Comparison of ENCODE assay signal across 12 cellular contexts in the genomic region with DNA sequence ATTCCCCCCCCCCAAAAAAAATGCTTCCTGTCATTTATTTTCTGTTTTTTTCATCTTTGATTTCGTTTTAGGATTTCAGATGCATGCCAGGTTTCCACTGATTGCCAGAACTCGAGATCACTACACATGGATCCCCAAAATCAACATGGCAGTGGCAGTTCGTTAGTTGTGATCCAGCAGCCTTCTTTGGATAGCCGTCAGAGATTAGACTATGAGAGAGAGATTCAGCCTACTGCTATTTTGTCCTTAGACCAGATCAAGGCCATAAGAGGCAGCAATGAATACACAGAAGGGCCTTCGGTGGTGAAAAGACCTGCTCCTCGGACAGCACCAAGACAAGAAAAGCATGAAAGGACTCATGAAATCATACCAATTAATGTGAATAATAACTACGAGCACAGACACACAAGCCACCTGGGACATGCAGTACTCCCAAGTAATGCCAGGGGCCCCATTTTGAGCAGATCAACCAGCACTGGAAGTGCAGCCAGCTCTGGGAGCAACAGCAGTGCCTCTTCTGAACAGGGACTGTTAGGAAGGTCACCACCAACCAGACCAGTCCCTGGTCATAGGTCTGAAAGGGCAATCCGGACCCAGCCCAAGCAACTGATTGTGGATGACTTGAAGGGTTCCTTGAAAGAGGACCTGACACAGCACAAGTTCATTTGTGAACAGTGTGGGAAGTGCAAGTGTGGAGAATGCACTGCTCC. TPM values are rescaled to one million over a fixed set of nuclear protein-coding genes. Genes with fewer than 3 reads are reported as not detected.
A peak's percentile ranks its signal among the peaks of the same experiment; 100 is the strongest.
DNase-seq lines count a peak whose midpoint lies in the region; ATAC-seq, FAIRE-seq and TF ChIP-seq lines count a peak whose summit lies in the region.
"Had no signal": no experiment of that assay in that cellular context is flagged by ENCODE, and none has a peak within 500 bp of the region (broad histone marks: within the 10 kb centered on the region; RNA-seq: fewer than 3 reads in every experiment).

No MANE protein-coding gene starts in this region.

- H3K9ac ChIP-seq in OCI-LY1 (ENCODE audit: low read length): no peak overlapping the region
- H3K9ac ChIP-seq in keratinocyte (ENCODE audit: control insufficient read depth, extremely low read depth, insufficient read depth, low read length): no peak overlapping the region

- peak overlapping the region; percentile 73 for H3K27ac Mint-ChIP-seq in activated naive CD8-positive, alpha-beta T cell treated with anti-CD3 and anti-CD28 coated beads, Interleukin-2, amount 50 U/mL, for 24 hours

- peaks cover 86% of the 10 kb centered on the region for H3K36me3 Mint-ChIP-seq in activated naive CD8-positive, alpha-beta T cell treated with anti-CD3 and anti-CD28 coated beads, Interleukin-2, amount 50 U/mL, for 24 hours (ENCODE audit: low read depth)

- DNase-seq in activated naive CD8-positive, alpha-beta T cell treated with anti-CD3 and anti-CD28 coated beads, Interleukin-2, amount 50 U/mL, for 24 hours: no peak
- DNase-seq in keratinocyte (ENCODE audit: low read depth, low spot score) (no peak), GM12892 (ENCODE audit: insufficient read length) (no peak), NCI-H2171 treated with DMSO at 0.1 percent for 48 hours (lab: John Stamatoyannopoulos, UW) (no peak)
- DNase-seq: activated gamma-delta T cell; DMS 273 treated with DMSO at 0.1 percent for 48 hours; effector memory CD4-positive, alpha-beta T cell; NCI-H1694 treated with DMSO at 0.1 percent for 48 hours had no signal

- H3K4me3 Mint-ChIP-seq in activated naive CD8-positive, alpha-beta T cell treated with anti-CD3 and anti-CD28 coated beads, Interleukin-2, amount 50 U/mL, for 24 hours: peak overlapping the region; percentile 92

- H3K27ac ChIP-seq in OCI-LY1 (ENCODE audit: low read depth, low read length, poor library complexity, severe bottlenecking) (no peak overlapping the region), keratinocyte (ENCODE audit: control insufficient read depth, insufficient read depth, low read length) (no peak overlapping the region), skin epidermis (peak overlapping the region in 17 of 21 experiments; percentile 7 to 99 (median 88))

- H3K4me2 ChIP-seq in OCI-LY1 (ENCODE audit: low read length) (no peak overlapping the region; the same call in 1 of the 2 replicates), keratinocyte (ENCODE audit: control insufficient read depth, extremely low read depth, insufficient read depth, low read depth, low read length) (peak overlapping the region; percentile 64)

- H3K4me3 ChIP-seq in OCI-LY1 (ENCODE audit: low read depth, low read length, poor library complexity, severe bottlenecking): peak overlapping the region; percentile 75
- H3K4me3 ChIP-seq in keratinocyte (ENCODE audit: control insufficient read depth in 2 of 3, extremely low read depth in 1 of 3, insufficient read depth in 2 of 3, low read depth in 1 of 3, low read length in 3 of 3): peak overlapping the region in 1 of 3 experiments; percentile 87
- peak overlapping the region in 5 of 7 experiments; percentile 7 to 86 (median 73) for H3K4me3 ChIP-seq in skin epidermis

- ATAC-seq in activated naive CD8-positive, alpha-beta T cell treated with anti-CD3 and anti-CD28 coated beads, Interleukin-2, amount 50 U/mL, for 24 hours: no peak
- no peak for ATAC-seq in GM21515 (IDR thresholded peaks at IDR 0.05; ENCODE audit: unreplicated experiment)

- H3K36me3 ChIP-seq in OCI-LY1 (ENCODE audit: insufficient read depth, low read length): peaks cover 58% of the 10 kb centered on the region
- H3K36me3 ChIP-seq in keratinocyte (ENCODE audit: control insufficient read depth in 2 of 2, extremely low read depth in 1 of 2, insufficient read depth in 2 of 2, low read length in 2 of 2): peaks cover 0 to 6% of the 10 kb centered on the region in 2 experiments

- H3K9me3 ChIP-seq in OCI-LY1 (ENCODE audit: low read length): 0 out of 2 replicates have a peak, but pooled peaks cover 3% of the 10 kb centered on the region
- no peaks in the 10 kb centered on the region for H3K9me3 ChIP-seq in keratinocyte (ENCODE audit: control insufficient read depth, low read depth, low read length)

- TF ChIP-seq CTCF in OCI-LY1 (IDR thresholded peaks at IDR 0.05; ENCODE audit: low read length) (no peak), keratinocyte (optimal IDR thresholded peaks at IDR 0.05 in 1 of 3, IDR thresholded peaks at IDR 0.05 in 1 of 3, conservative IDR thresholded peaks at IDR 0.05 in 1 of 3; ENCODE audit: extremely low read depth in 1 of 3, insufficient read depth in 2 of 3, low read length in 3 of 3) (no peak)

- TF ChIP-seq POLR2A in GM12892 (IDR thresholded peaks at IDR 0.05; ENCODE audit: low read depth, low read length): no peak

- H3K27me3 ChIP-seq in OCI-LY1 (ENCODE audit: insufficient read depth, low read length) (no peaks in the 10 kb centered on the region), keratinocyte (ENCODE audit: control insufficient read depth, extremely low read depth, insufficient read depth, low read length) (no peaks in the 10 kb centered on the region)

- no peaks in the 10 kb centered on the region for H3K27me3 Mint-ChIP-seq in activated naive CD8-positive, alpha-beta T cell treated with anti-CD3 and anti-CD28 coated beads, Interleukin-2, amount 50 U/mL, for 24 hours

- peaks cover 57% of the 10 kb centered on the region for H3K79me2 ChIP-seq in OCI-LY1 (ENCODE audit: insufficient read depth, low read length)
- H3K79me2 ChIP-seq in keratinocyte (ENCODE audit: control insufficient read depth, insufficient read depth, low read length): peaks cover 25% of the 10 kb centered on the region

- H3K4me1 ChIP-seq in OCI-LY1 (ENCODE audit: insufficient read depth, low read length, severe bottlenecking): peaks cover 55% of the 10 kb centered on the region
- H3K4me1 ChIP-seq in keratinocyte (ENCODE audit: control insufficient read depth, extremely low read depth, insufficient read depth, low read length): peaks cover 12% of the 10 kb centered on the region

- H3K9me1 ChIP-seq in keratinocyte (ENCODE audit: control insufficient read depth, extremely low read depth, insufficient read depth, low read length): no peaks in the 10 kb centered on the region

- peaks cover 62% of the 10 kb centered on the region for H3K4me1 Mint-ChIP-seq in activated naive CD8-positive, alpha-beta T cell treated with anti-CD3 and anti-CD28 coated beads, Interleukin-2, amount 50 U/mL, for 24 hours

- H3K9me2 ChIP-seq in OCI-LY1 (ENCODE audit: low read depth, low read length): no peaks in the 10 kb centered on the region

- peak; percentile 52 for FAIRE-seq in keratinocyte (lab: Jason Lieb, UNC)
- FAIRE-seq in GM12892 (lab: Jason Lieb, UNC): no peak
- FAIRE-seq: GM18507 had no signal

- dilution Hi-C loops in keratinocyte (cut with MboI; ENCODE audit: extremely low pct_ligation_motif_present, low sequenced_read_pairs): no loop called here

- H4K20me1 ChIP-seq in OCI-LY1 (ENCODE audit: insufficient read depth, low read length) (no peaks in the 10 kb centered on the region), keratinocyte (ENCODE audit: control insufficient read depth, extremely low read depth, insufficient read depth, low read length) (no peaks in the 10 kb centered on the region)

- H3F3A ChIP-seq in OCI-LY1 (ENCODE audit: insufficient read depth, low read length): no peaks in the 10 kb centered on the region

- H2AFZ ChIP-seq in OCI-LY1 (ENCODE audit: low read length) (no peak overlapping the region), keratinocyte (ENCODE audit: control insufficient read depth, low read length) (peak overlapping the region; percentile 43)

- H3K9me3 Mint-ChIP-seq in activated naive CD8-positive, alpha-beta T cell treated with anti-CD3 and anti-CD28 coated beads, Interleukin-2, amount 50 U/mL, for 24 hours: no peaks in the 10 kb centered on the region

RNA-seq across cellular contexts. Expression of gene SPRY1, which starts 5.0 kb away (rescaled TPM):
- polyA plus RNA-seq in keratinocyte: 1.7 to 3.6 TPM (median 3.4 TPM) in 3 replicates
- polyA plus RNA-seq in keratinocyte (2011; ENCODE audit: low read depth): 3.0 TPM
- 1.3 and 2.2 TPM in 2 replicates for polyA plus RNA-seq in keratinocyte (2011; cell fraction: cytosol; rRNA removed)
- 2.9 and 4.4 TPM in 2 replicates for polyA plus RNA-seq in keratinocyte (2011; cell fraction: nucleus; rRNA removed)
- 3.4 and 4.1 TPM in 2 replicates for polyA plus RNA-seq in keratinocyte (2012; ENCODE audit: low replicate concordance)
- polyA minus RNA-seq in keratinocyte: 1.7 to 4.4 TPM (median 4.3 TPM) in 3 replicates
- polyA minus RNA-seq in keratinocyte (2011; cell fraction: cytosol; rRNA and poly(A)+ RNA removed): 3.5 TPM
- polyA minus RNA-seq in keratinocyte (2011; cell fraction: nucleus; rRNA and poly(A)+ RNA removed): 1.6 and 3.1 TPM in 2 replicates
- polyA plus RNA-seq in GM12892 (2012; ENCODE audit: missing spikeins): 1.1 TPM

Comparison
In these comparisons a context has a peak if more than half of its experiments do, and no peak if none do; other contexts are left out.
1. H3K27ac ChIP-seq: peak in skin epidermis (17 of 21); none in OCI-LY1 (single experiment) and keratinocyte (single experiment).